In the genomic region with DNA sequence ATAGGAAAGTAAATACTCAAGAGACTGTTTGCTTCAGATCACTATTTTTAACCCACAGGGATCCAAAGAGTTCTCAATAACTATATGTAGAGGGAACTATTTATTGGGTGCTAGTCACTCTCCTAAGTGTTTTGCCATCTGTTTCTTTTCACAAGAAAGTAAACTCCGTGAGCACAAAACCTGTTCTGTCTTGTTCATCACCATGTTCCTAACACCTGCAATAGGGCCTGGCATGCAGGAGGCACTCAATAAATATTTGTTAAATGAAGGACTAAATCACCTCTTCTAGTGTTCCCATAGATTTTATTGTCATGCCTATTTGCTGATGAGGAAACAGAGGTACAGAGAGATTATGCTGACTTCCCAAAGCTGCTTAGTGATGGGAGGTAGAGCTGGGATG, we compare ENCODE assay signal across 23 cellular contexts.
DNase-seq lines count a peak whose midpoint lies in the region; ATAC-seq and TF ChIP-seq lines count a peak whose summit lies in the region.
"Had no signal": no experiment of that assay in that cellular context is flagged by ENCODE, and none has a peak within 500 bp of the region (broad histone marks: within the 10 kb centered on the region; RNA-seq: fewer than 3 reads in every experiment).

No MANE protein-coding gene starts in this region.

- H3K4me2 ChIP-seq in mammary epithelial cell (ENCODE audit: insufficient read depth, low read depth, low read length) (no peak overlapping the region), neural cell (ENCODE audit: low read length) (no peak overlapping the region)
- H3K4me2 ChIP-seq: neural progenitor cell, PC-9 had no signal

- H2AFZ ChIP-seq in mammary epithelial cell (ENCODE audit: low read depth, low read length) (no peak overlapping the region), neural cell (ENCODE audit: low read depth, low read length) (no peak overlapping the region)
- H2AFZ ChIP-seq: neural progenitor cell, PC-9 had no signal

- H3K79me2 ChIP-seq in mammary epithelial cell (ENCODE audit: insufficient read depth, low read length) (no peaks in the 10 kb centered on the region), neural cell (replicated peaks; ENCODE audit: insufficient read depth, low read length) (no peaks in the 10 kb centered on the region)

- H3F3A ChIP-seq in neural cell (ENCODE audit: insufficient read depth, low read length, poor library complexity, severe bottlenecking): peaks cover 3% of the 10 kb centered on the region

- no peak for TF ChIP-seq EP300 in neural cell (conservative IDR thresholded peaks at IDR 0.05; ENCODE audit: poor library complexity, severe bottlenecking)

- H3K27ac ChIP-seq in mammary epithelial cell (ENCODE audit: insufficient read depth, low read depth, low read length) (no peak overlapping the region), breast epithelium (no peak overlapping the region), neural cell (ENCODE audit: low read length) (no peak overlapping the region)
- H3K27ac ChIP-seq: left lung, neural progenitor cell, pancreas, PC-9 had no signal

- H3K4me1 ChIP-seq in mammary epithelial cell (ENCODE audit: insufficient read depth, low read length) (no peaks in the 10 kb centered on the region), breast epithelium (no peaks in the 10 kb centered on the region)
- H3K4me1 ChIP-seq: left lung, pancreas had no signal

- in situ Hi-C loops in mammary epithelial cell (cut with MboI; ENCODE audit: low sequenced_read_pairs in 2 of 2): no loop called here

- WGBS in mammary epithelial cell (ENCODE audit: low coverage, missing lambda C conversion rate): 44% methylated on average over 1 of the region's 1 CpG

- peak; percentile 47 for DNase-seq in mammary epithelial cell
- DNase-seq in breast epithelium (ENCODE audit: low spot score in 2 of 2): no peak
- peak; percentile 97 for DNase-seq in NCI-H1417 treated with DMSO at 0.1 percent for 48 hours (lab: John Stamatoyannopoulos, UW)
- peak; percentile 93 for DNase-seq in NCI-H774 (lab: John Stamatoyannopoulos, UW)
- DNase-seq in left ventricle myocardium superior: no peak
- DNase-seq in NCI-H446 (lab: John Stamatoyannopoulos, UW): no peak
- DNase-seq: activated CD4-positive, alpha-beta memory T cell treated with anti-CD3 and anti-CD28 coated beads, Interleukin-2, amount 10 ng/mL, durations not matched to agents 7 days and 5 days; activated CD8-positive, alpha-beta memory T cell treated with anti-CD3 and anti-CD28 coated beads, Interleukin-2, amount 50 U/mL, for 4 hours; activated naive CD4-positive, alpha-beta T cell treated with Interleukin-2 at 50 U/mL for 16 hours; central memory CD4-positive, alpha-beta T cell; effector memory CD8-positive, alpha-beta T cell; GOT3; left lung; mesendoderm; NCI-H1048; pancreas; PC-9; Right ventricle myocardium superior; small intestine; stimulated activated naive CD4-positive, alpha-beta T cell had no signal

- CTCF ChIA-PET in mammary epithelial cell (lab: Charles Lee; ENCODE audit: low non-redundant PET): no interaction called here

- intact Hi-C loops in mammary epithelial cell (cut with micrococcal nuclease) (no loop called here), breast epithelium (cut with DNase I; ENCODE audit: low total_unique reads) (no loop called here), left ventricle myocardium superior (cut with micrococcal nuclease) (no loop called here)

- H3K9me3 ChIP-seq in mammary epithelial cell (replicated peaks; ENCODE audit: insufficient read depth, low read length) (no peaks in the 10 kb centered on the region), breast epithelium (no peaks in the 10 kb centered on the region), neural cell (ENCODE audit: low read length) (no peaks in the 10 kb centered on the region)
- H3K9me3 ChIP-seq: left lung, pancreas had no signal

- H3K27me3 ChIP-seq in mammary epithelial cell (ENCODE audit: insufficient read depth, low read length): no peaks in the 10 kb centered on the region
- no peaks in the 10 kb centered on the region for H3K27me3 ChIP-seq in breast epithelium
- H3K27me3 ChIP-seq in neural cell (ENCODE audit: insufficient read depth, low read depth, low read length): no peaks in the 10 kb centered on the region
- H3K27me3 ChIP-seq: left lung, neural progenitor cell, pancreas had no signal

- no peak for TF ChIP-seq CTCF in mammary epithelial cell (conservative IDR thresholded peaks at IDR 0.05 in 1 of 2, IDR thresholded peaks at IDR 0.05 in 1 of 2; ENCODE audit: extremely low read depth in 1 of 2, insufficient read depth in 1 of 2, low read depth in 1 of 2, low read length in 2 of 2)
- TF ChIP-seq CTCF in breast epithelium (IDR thresholded peaks at IDR 0.05): no peak
- TF ChIP-seq CTCF in neural cell (IDR thresholded peaks at IDR 0.05; ENCODE audit: poor library complexity, severe bottlenecking): no peak

- dilution Hi-C loops in mammary epithelial cell (cut with HindIII; ENCODE audit: low sequenced_read_pairs): no loop called here

- H4K20me1 ChIP-seq in mammary epithelial cell (ENCODE audit: insufficient read depth, low read length): no peaks in the 10 kb centered on the region
- H4K20me1 ChIP-seq in neural cell (ENCODE audit: insufficient read depth): peaks cover 5% of the 10 kb centered on the region

- H3K4me3 ChIP-seq in mammary epithelial cell (replicated peaks in 1 of 3; ENCODE audit: insufficient read depth in 1 of 3, low read depth in 2 of 3, low read length in 3 of 3) (no peak overlapping the region), breast epithelium (no peak overlapping the region), neural cell (ENCODE audit: low read length) (no peak overlapping the region)
- H3K4me3 ChIP-seq: left lung, neural progenitor cell, pancreas, PC-9 had no signal

- TF ChIP-seq RAD21 in neural cell (conservative IDR thresholded peaks at IDR 0.05): no peak

- TF ChIP-seq POLR2A in breast epithelium (IDR thresholded peaks at IDR 0.05): no peak

- H3K36me3 ChIP-seq in mammary epithelial cell (ENCODE audit: insufficient read depth, low read length) (no peaks in the 10 kb centered on the region), breast epithelium (no peaks in the 10 kb centered on the region), neural cell (ENCODE audit: insufficient read depth, low read length) (no peaks in the 10 kb centered on the region)
- H3K36me3 ChIP-seq: left lung, neural progenitor cell, pancreas had no signal

- H3K9ac ChIP-seq in mammary epithelial cell (ENCODE audit: insufficient read depth, low read length) (no peak overlapping the region), neural cell (ENCODE audit: low read length) (no peak overlapping the region)
- H3K9ac ChIP-seq: neural progenitor cell had no signal

- H3K9me2 ChIP-seq in neural cell (ENCODE audit: insufficient read depth, low read length): no peaks in the 10 kb centered on the region

- no peak for ATAC-seq in GM18873 (IDR thresholded peaks at IDR 0.05; ENCODE audit: low FRiP score, unreplicated experiment)
- no peak for ATAC-seq in left ventricle myocardium superior
- ATAC-seq: effector memory CD8-positive, alpha-beta T cell; left lung had no signal

- BruUV-seq in mammary epithelial cell (replicated peaks; lab: Mats Ljungman, UMichigan): no TSS peak

TF ChIP-seq in neural cell, 6 proteins besides CTCF, POLR2A, EP300 and RAD21:
- TF ChIP-seq EZH2 (IDR thresholded peaks at IDR 0.05; ENCODE audit: borderline replicate concordance, insufficient read depth, low read length, poor library complexity, severe bottlenecking): no peak
- TF ChIP-seq, protein P1, sequence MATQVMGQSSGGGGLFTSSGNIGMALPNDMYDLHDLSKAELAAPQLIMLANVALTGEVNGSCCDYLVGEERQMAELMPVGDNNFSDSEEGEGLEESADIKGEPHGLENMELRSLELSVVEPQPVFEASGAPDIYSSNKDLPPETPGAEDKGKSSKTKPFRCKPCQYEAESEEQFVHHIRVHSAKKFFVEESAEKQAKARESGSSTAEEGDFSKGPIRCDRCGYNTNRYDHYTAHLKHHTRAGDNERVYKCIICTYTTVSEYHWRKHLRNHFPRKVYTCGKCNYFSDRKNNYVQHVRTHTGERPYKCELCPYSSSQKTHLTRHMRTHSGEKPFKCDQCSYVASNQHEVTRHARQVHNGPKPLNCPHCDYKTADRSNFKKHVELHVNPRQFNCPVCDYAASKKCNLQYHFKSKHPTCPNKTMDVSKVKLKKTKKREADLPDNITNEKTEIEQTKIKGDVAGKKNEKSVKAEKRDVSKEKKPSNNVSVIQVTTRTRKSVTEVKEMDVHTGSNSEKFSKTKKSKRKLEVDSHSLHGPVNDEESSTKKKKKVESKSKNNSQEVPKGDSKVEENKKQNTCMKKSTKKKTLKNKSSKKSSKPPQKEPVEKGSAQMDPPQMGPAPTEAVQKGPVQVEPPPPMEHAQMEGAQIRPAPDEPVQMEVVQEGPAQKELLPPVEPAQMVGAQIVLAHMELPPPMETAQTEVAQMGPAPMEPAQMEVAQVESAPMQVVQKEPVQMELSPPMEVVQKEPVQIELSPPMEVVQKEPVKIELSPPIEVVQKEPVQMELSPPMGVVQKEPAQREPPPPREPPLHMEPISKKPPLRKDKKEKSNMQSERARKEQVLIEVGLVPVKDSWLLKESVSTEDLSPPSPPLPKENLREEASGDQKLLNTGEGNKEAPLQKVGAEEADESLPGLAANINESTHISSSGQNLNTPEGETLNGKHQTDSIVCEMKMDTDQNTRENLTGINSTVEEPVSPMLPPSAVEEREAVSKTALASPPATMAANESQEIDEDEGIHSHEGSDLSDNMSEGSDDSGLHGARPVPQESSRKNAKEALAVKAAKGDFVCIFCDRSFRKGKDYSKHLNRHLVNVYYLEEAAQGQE (IDR thresholded peaks at IDR 0.05; ENCODE audit: borderline replicate concordance): no peak
- TF ChIP-seq SMC3 (conservative IDR thresholded peaks at IDR 0.05; ENCODE audit: poor library complexity): peak; percentile 11
- TF ChIP-seq POLR2AphosphoS5 (IDR thresholded peaks at IDR 0.05): no peak
TF ChIP-seq in neural cell: peak in this region for 1.

Comparison
In these comparisons a context has a peak if more than half of its experiments do, and no peak if none do; other contexts are left out.
1. DNase-seq: peak in mammary epithelial cell (single experiment), NCI-H1417 treated with DMSO at 0.1 percent for 48 hours (single experiment) and NCI-H774 (single experiment); none in breast epithelium (0 of 2), left ventricle myocardium superior (single experiment) and NCI-H446 (0 of 2).